In the genomic region with DNA sequence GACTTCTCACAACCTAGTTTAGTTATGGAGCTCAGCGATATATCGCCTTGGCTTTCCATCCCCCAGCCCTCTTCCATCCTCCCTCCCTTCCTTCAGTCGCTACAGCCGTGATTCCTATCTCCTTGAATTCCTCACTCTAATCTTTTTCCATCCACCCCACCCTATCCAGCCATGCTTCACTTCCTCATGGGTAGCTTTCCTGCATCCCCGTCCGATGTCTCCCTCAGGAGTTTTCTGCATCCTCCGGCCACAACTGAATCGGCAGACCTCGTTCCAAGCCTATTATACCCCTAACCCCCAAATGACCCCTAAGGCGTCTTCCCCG, we compare ENCODE assay signal across 1 cellular context.
TF ChIP-seq lines count a peak whose summit lies in the region.

No MANE protein-coding gene starts in this region.

TF ChIP-seq in endothelial cell of umbilical vein, 7 proteins besides CTCF, POLR2A, EP300 and RAD21:
- TF ChIP-seq MYC (IDR thresholded peaks at IDR 0.05; ENCODE audit: low read depth, low read length) (no peak), EZH2 (IDR thresholded peaks at IDR 0.05; ENCODE audit: borderline replicate concordance, low read depth, low read length, severe bottlenecking) (no peak), POLR2AphosphoS5 (IDR thresholded peaks at IDR 0.05; ENCODE audit: insufficient read depth, low read depth, low read length) (no peak), FOS (IDR thresholded peaks at IDR 0.05; ENCODE audit: borderline replicate concordance, insufficient read depth, low read length) (no peak), MAX (IDR thresholded peaks at IDR 0.05; ENCODE audit: insufficient read depth, insufficient read length) (no peak), GATA2 (IDR thresholded peaks at IDR 0.05; ENCODE audit: insufficient read depth, insufficient read length, low read depth, low read length) (no peak), JUN (IDR thresholded peaks at IDR 0.05; ENCODE audit: borderline replicate concordance, insufficient read depth, insufficient read length, low read depth) (no peak)
TF ChIP-seq in endothelial cell of umbilical vein: peak in this region for 0.
